In genomic region chr2:60413069-60413818, GRCh38 we compare ENCODE assay signal across 14 cellular contexts.
DNase-seq lines count a peak whose midpoint lies in the region; ATAC-seq, FAIRE-seq and TF ChIP-seq lines count a peak whose summit lies in the region.
"Had no signal": no experiment of that assay in that cellular context is flagged by ENCODE, and none has a peak within 500 bp of the region (broad histone marks: within the 10 kb centered on the region; RNA-seq: fewer than 3 reads in every experiment).

No MANE protein-coding gene starts in this region.

- FAIRE-seq in frontal cortex (lab: Jason Lieb, UNC): no peak
- FAIRE-seq: A549 had no signal

- no peak for TF ChIP-seq CTCF in dorsolateral prefrontal cortex (IDR thresholded peaks at IDR 0.05 in 54 of 56, conservative IDR thresholded peaks at IDR 0.05 in 2 of 56; ENCODE audit: low read depth in 1 of 56, partially characterized antibody in 56 of 56)

- H3K4me3 Mint-ChIP-seq in stimulated activated naive CD8-positive, alpha-beta T cell treated with anti-CD3 and anti-CD28 coated beads, Interleukin-15, amount 100 ng/mL, for 72 hours: no peak overlapping the region

- intact Hi-C loops in dorsolateral prefrontal cortex (cut with DNase I): no loop called here

- no peak overlapping the region for H3K27ac ChIP-seq in dorsolateral prefrontal cortex
- H3K27ac ChIP-seq: A549, body of pancreas, SK-N-MC, testis had no signal

- H3K27me3 Mint-ChIP-seq in stimulated activated naive CD8-positive, alpha-beta T cell treated with anti-CD3 and anti-CD28 coated beads, Interleukin-15, amount 100 ng/mL, for 72 hours: peaks cover 2% of the 10 kb centered on the region

- H3K9me3 Mint-ChIP-seq in stimulated activated naive CD8-positive, alpha-beta T cell treated with anti-CD3 and anti-CD28 coated beads, Interleukin-15, amount 100 ng/mL, for 72 hours: no peaks in the 10 kb centered on the region

- H3K4me1 Mint-ChIP-seq in stimulated activated naive CD8-positive, alpha-beta T cell treated with anti-CD3 and anti-CD28 coated beads, Interleukin-15, amount 100 ng/mL, for 72 hours: no peaks in the 10 kb centered on the region

- H3K27ac Mint-ChIP-seq in stimulated activated naive CD8-positive, alpha-beta T cell treated with anti-CD3 and anti-CD28 coated beads, Interleukin-15, amount 100 ng/mL, for 72 hours: no peak overlapping the region

- DNase-seq in stimulated activated naive CD8-positive, alpha-beta T cell treated with anti-CD3 and anti-CD28 coated beads, Interleukin-15, Interleukin-2, amounts not matched to agents 100 U/mL and 50 U/mL, for 24 hours: no peak
- no peak for DNase-seq in stimulated activated naive CD8-positive, alpha-beta T cell treated with anti-CD3 and anti-CD28 coated beads, Interleukin-15, amount 100 ng/mL, for 72 hours
- DNase-seq in NCI-H524 (lab: John Stamatoyannopoulos, UW) (peak; percentile 73 to 93), AG08396 (ENCODE audit: low spot score) (no peak), dorsolateral prefrontal cortex (no peak), frontal cortex (ENCODE audit: low spot score in 2 of 2) (no peak)
- DNase-seq in stimulated activated naive CD4-positive, alpha-beta T cell treated with Interleukin-2 at 50 U/mL for 16 hours (lab: John Stamatoyannopoulos, UW): no peak
- DNase-seq: body of pancreas, HCEC 1CT, NCI-H146, testis had no signal

- H3K4me3 ChIP-seq in dorsolateral prefrontal cortex: no peak overlapping the region
- H3K4me3 ChIP-seq: A549, body of pancreas, SK-N-MC, testis had no signal

- ATAC-seq in stimulated activated naive CD8-positive, alpha-beta T cell treated with anti-CD3 and anti-CD28 coated beads, Interleukin-15, Interleukin-2, amounts not matched to agents 100 U/mL and 50 U/mL, for 24 hours: peak; percentile 57
- ATAC-seq in stimulated activated naive CD8-positive, alpha-beta T cell treated with anti-CD3 and anti-CD28 coated beads, Interleukin-15, amount 100 ng/mL, for 72 hours: no peak
- ATAC-seq in HG02884 (IDR thresholded peaks at IDR 0.05; ENCODE audit: unreplicated experiment): peak; percentile 51
- ATAC-seq: A549, body of pancreas had no signal

- H3K27me3 ChIP-seq in dorsolateral prefrontal cortex: peaks cover 0 to 6% (median 0%) of the 10 kb centered on the region in 45 donors
- H3K27me3 ChIP-seq: body of pancreas, testis had no signal

Comparison
In these comparisons a context has a peak if more than half of its experiments do, and no peak if none do; other contexts are left out.
1. DNase-seq: peak in NCI-H524 (2 of 2); none in stimulated activated naive CD8-positive, alpha-beta T cell treated with anti-CD3 and anti-CD28 coated beads, Interleukin-15, Interleukin-2, amounts not matched to agents 100 U/mL and 50 U/mL, for 24 hours (single experiment), stimulated activated naive CD8-positive, alpha-beta T cell treated with anti-CD3 and anti-CD28 coated beads, Interleukin-15, amount 100 ng/mL, for 72 hours (0 of 2), stimulated activated naive CD4-positive, alpha-beta T cell treated with Interleukin-2 at 50 U/mL for 16 hours (single experiment), AG08396 (single experiment), dorsolateral prefrontal cortex (0 of 10) and frontal cortex (0 of 2).